Comparison of ENCODE assay signal across 8 cellular contexts in the genomic region with DNA sequence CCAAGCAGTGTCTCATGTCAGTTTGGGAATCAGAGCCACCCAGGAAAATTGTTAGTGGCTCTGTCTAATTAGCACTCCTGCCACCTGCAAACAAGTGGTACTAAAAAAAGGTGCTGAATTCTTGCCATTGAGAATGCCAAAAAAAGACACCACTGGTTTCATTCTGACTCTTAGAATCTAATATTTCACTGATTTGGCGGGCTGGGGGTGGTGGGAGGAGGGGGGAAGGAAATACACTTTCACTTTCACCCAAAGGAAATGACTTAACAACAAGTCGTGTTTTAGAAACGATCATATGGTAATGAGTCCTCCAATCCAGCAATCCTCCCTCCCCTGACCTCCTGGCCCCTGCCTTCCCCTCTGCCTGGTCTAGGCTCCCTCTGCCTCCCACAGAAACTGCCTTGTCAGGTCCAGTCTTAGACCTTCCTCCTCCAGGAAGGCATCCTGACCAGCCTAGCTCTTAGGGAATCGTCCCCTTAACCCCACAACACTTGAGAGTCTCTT. TPM values are rescaled to one million over a fixed set of nuclear protein-coding genes. Genes with fewer than 3 reads are reported as not detected.
DNase-seq lines count a peak whose midpoint lies in the region; TF ChIP-seq lines count a peak whose summit lies in the region.

No MANE protein-coding gene starts in this region.

- H3K4me2 ChIP-seq in GM23248 (ENCODE audit: unreplicated experiment): no peak overlapping the region

- peak overlapping the region; percentile 17; the same call in 1 of the 2 replicates for H3K27ac Mint-ChIP-seq in HFFc6

- no peak overlapping the region for H2AFZ ChIP-seq in GM23248

- 47 to 55% methylated on average over 4 of the region's 4 CpGs for WGBS in GM23248 (ENCODE audit: low coverage in 1 of 2, low lambda C conversion rate in 2 of 2, missing lambda C conversion rate in 2 of 2), 2 experiments

- peaks cover 9% of the 10 kb centered on the region for H3K27me3 Mint-ChIP-seq in HFFc6 (ENCODE audit: insufficient read depth)

- H3K27me3 ChIP-seq in brain microvascular endothelial cell (replicated peaks) (no peaks in the 10 kb centered on the region), GM23248 (replicated peaks; ENCODE audit: insufficient read depth) (no peaks in the 10 kb centered on the region)

- no peaks in the 10 kb centered on the region for H3K36me3 Mint-ChIP-seq in HFFc6 (ENCODE audit: low read depth)

- H3K4me3 ChIP-seq in brain microvascular endothelial cell (ENCODE audit: low read depth, low read length) (no peak overlapping the region), GM23248 (no peak overlapping the region; the same call in 1 of the 2 replicates)

- no peak overlapping the region for H3K4me3 Mint-ChIP-seq in HFFc6

- peaks cover 10% of the 10 kb centered on the region for H3K4me1 ChIP-seq in GM23248 (ENCODE audit: insufficient read depth)

- H3K9ac ChIP-seq in GM23248: no peak overlapping the region

- H3K27ac ChIP-seq in brain microvascular endothelial cell (peak overlapping the region; percentile 36), GM23248 (no peak overlapping the region)

- no peaks in the 10 kb centered on the region for H3K79me2 ChIP-seq in GM23248 (ENCODE audit: insufficient read depth)

- H3K9me3 ChIP-seq in GM23248 (ENCODE audit: low read depth): no peaks in the 10 kb centered on the region

- no peaks in the 10 kb centered on the region for H3K9me3 Mint-ChIP-seq in HFFc6

- H4K20me1 ChIP-seq in GM23248 (ENCODE audit: insufficient read depth): no peaks in the 10 kb centered on the region

- TF ChIP-seq CTCF in GM13976 (IDR thresholded peaks at IDR 0.05; ENCODE audit: borderline replicate concordance, control extremely low read depth, extremely low read depth, insufficient read depth, missing control alignments): no peak
- no peak for TF ChIP-seq CTCF in HFFc6 (IDR thresholded peaks at IDR 0.05)
- TF ChIP-seq CTCF in brain microvascular endothelial cell (IDR thresholded peaks at IDR 0.05; ENCODE audit: low read depth, low read length, missing control alignments): no peak

- no peaks in the 10 kb centered on the region for H3F3A ChIP-seq in GM23248 (ENCODE audit: insufficient read depth)

- H3K9me2 ChIP-seq in GM23248 (ENCODE audit: insufficient read depth): no peaks in the 10 kb centered on the region

- no peaks in the 10 kb centered on the region for H3K36me3 ChIP-seq in brain microvascular endothelial cell (replicated peaks)
- H3K36me3 ChIP-seq in GM23248 (ENCODE audit: low read depth): no peaks in the 10 kb centered on the region

- DNase-seq in GM13976 (ENCODE audit: low spot score) (peak; percentile 68), HFFc6 (no peak), NCI-H2171 (lab: John Stamatoyannopoulos, UW) (peak; percentile 50), brain microvascular endothelial cell (no peak), NCI-H1436 treated with DMSO at 0.1 percent for 48 hours (lab: John Stamatoyannopoulos, UW) (no peak), NCI-H82 (lab: John Stamatoyannopoulos, UW) (no peak), GM23248 (no peak)
- DNase-seq in stimulated activated CD4-positive, alpha-beta T cell treated with anti-CD3 and anti-CD28 coated beads, Interleukin-12 subunit alpha, Interleukin-12 subunit beta, amount 100 ng/mL, for 48 hours (ENCODE audit: low read depth in 2 of 3, low spot score in 1 of 3): peak; percentile 26 to 49 (median 27)

- H3K4me1 Mint-ChIP-seq in HFFc6 (ENCODE audit: low read depth): peaks cover 44% of the 10 kb centered on the region

- in situ Hi-C loops in GM13976 (cut with MboI; ENCODE audit: low sequenced_read_pairs, unreplicated experiment) (no loop called here), brain microvascular endothelial cell (cut with HindIII; ENCODE audit: low pct_ligation_motif_present, low sequenced_read_pairs) (no loop called here), GM23248 (cut with MboI) (loop anchor here (25.0 kb wide), 1 partner anchor 382 kb away; no protein-coding TSS in a partner anchor)

RNA-seq across cellular contexts. Expression of a gene that starts 4.4 kb away (rescaled TPM):
- 1 to 10 TPM; 7.4 to 9.7 (median 8.6) TPM for total RNA-seq in HFFc6 (2021; fragmentation: NEBNext Ultra II Directional; extraction: Animal tissue kit (Norgen Biotek cat#: 25700))
- 4.7 and 6.4 TPM in 2 replicates for total RNA-seq in GM23248 (2014; rRNA removed; shearing (Covaris generic))
- polyA plus RNA-seq in GM23248 (2016; fragmentation: Nextera tagmentation; extraction: Ambion mirVana): 1.7 and 1.9 TPM in 2 replicates

Comparison
In these comparisons a context has a peak if more than half of its experiments do, and no peak if none do; other contexts are left out.
1. DNase-seq: peak in GM13976 (single experiment), NCI-H2171 (single experiment) and stimulated activated CD4-positive, alpha-beta T cell treated with anti-CD3 and anti-CD28 coated beads, Interleukin-12 subunit alpha, Interleukin-12 subunit beta, amount 100 ng/mL, for 48 hours (3 of 3); none in HFFc6 (single experiment), brain microvascular endothelial cell (single experiment), NCI-H1436 treated with DMSO at 0.1 percent for 48 hours (single experiment), NCI-H82 (single experiment) and GM23248 (single experiment).